In the genomic region with DNA sequence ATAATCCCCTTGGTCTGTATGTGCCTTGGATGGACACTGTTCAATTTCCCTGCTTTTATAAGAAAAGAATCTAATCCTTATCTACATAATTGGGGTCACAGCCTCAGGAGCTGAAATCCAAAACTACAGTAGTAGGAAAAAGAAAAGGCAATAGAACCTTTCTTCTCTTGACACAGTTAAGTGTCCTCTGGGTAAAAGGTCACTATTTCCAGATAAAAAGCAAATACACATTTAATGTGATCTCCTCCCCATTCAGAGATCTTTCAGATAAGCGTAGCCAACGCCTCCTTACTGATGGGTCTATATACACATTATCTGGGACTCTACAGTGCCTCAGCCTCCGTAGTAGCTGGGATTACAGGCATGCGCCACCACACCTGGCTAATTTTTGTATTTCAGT, we compare ENCODE assay signal across 1 cellular context.
TF ChIP-seq lines count a peak whose summit lies in the region.

No MANE protein-coding gene starts in this region.

TF ChIP-seq in K562, 482 proteins besides CTCF, POLR2A, EP300 and RAD21 (continued from another document):
- TF ChIP-seq ZNF586 (CRISPR knock-in tag; conservative IDR thresholded peaks at IDR 0.05) (no peak), CBX1 (IDR thresholded peaks at IDR 0.05; ENCODE audit: low read depth) (no peak), PATZ1 (CRISPR knock-in tag; IDR thresholded peaks at IDR 0.05; ENCODE audit: borderline replicate concordance) (no peak), JUND (IDR thresholded peaks at IDR 0.05; ENCODE audit: borderline replicate concordance, low read depth, low read length) (no peak), JUND (tag; IDR thresholded peaks at IDR 0.05; ENCODE audit: borderline replicate concordance, low read depth, low read length) (no peak), HMGN3 (IDR thresholded peaks at IDR 0.05; ENCODE audit: borderline replicate concordance, extremely low read depth, insufficient read length, low read depth, low read length) (no peak), WHSC1 (IDR thresholded peaks at IDR 0.05; ENCODE audit: low read length) (no peak), ZNF778 (CRISPR knock-in tag; IDR thresholded peaks at IDR 0.05) (no peak), POLR2G (IDR thresholded peaks at IDR 0.05; ENCODE audit: low read depth, low read length) (no peak)
